ENCODE assay signal across 8 cellular contexts in genomic region chr9:96218821-96219614, GRCh38.
DNase-seq lines count a peak whose midpoint lies in the region; FAIRE-seq and TF ChIP-seq lines count a peak whose summit lies in the region.

No MANE protein-coding gene starts in this region.

- H3K36me3 ChIP-seq in left ventricle myocardium inferior: no peaks in the 10 kb centered on the region
- H3K36me3 ChIP-seq in skeletal muscle tissue (ENCODE audit: control insufficient read depth in 3 of 3, insufficient read depth in 3 of 3, low read length in 3 of 3): no peaks in the 10 kb centered on the region
- H3K36me3 ChIP-seq in SJCRH30: no peaks in the 10 kb centered on the region

- TF ChIP-seq POLR2A in GM12892 (IDR thresholded peaks at IDR 0.05; ENCODE audit: low read depth, low read length): no peak

- intact Hi-C loops in left ventricle myocardium inferior (cut with micrococcal nuclease): loop anchor here (10.0 kb wide), 2 partner anchors 64 to 484 kb away; no protein-coding TSS in a partner anchor

- peak overlapping the region; percentile 71 for H3K27ac ChIP-seq in VCaP
- H3K27ac ChIP-seq in left ventricle myocardium inferior (replicated peaks): no peak overlapping the region
- H3K27ac ChIP-seq in skeletal muscle tissue (ENCODE audit: low read depth, low read length): no peak overlapping the region
- no peak overlapping the region for H3K27ac ChIP-seq in SJCRH30

- FAIRE-seq in GM12892 (lab: Jason Lieb, UNC): no peak

- H3K9ac ChIP-seq in skeletal muscle tissue (ENCODE audit: low read depth in 1 of 3, low read length in 3 of 3): no peak overlapping the region

- in situ Hi-C loops in GM13977 (cut with MboI; ENCODE audit: low pct_unique_long_range_greater_than_20kb, low sequenced_read_pairs, unreplicated experiment): no loop called here

- no peak for TF ChIP-seq CTCF in GM13977 (IDR thresholded peaks at IDR 0.05; ENCODE audit: extremely low read depth, insufficient read depth, missing control alignments)
- TF ChIP-seq CTCF in VCaP (conservative IDR thresholded peaks at IDR 0.05): no peak
- TF ChIP-seq CTCF in left ventricle myocardium inferior (IDR thresholded peaks at IDR 0.05; ENCODE audit: borderline replicate concordance): no peak

- H3K4me1 ChIP-seq in left ventricle myocardium inferior (peaks cover 34% of the 10 kb centered on the region), skeletal muscle tissue (ENCODE audit: control insufficient read depth in 3 of 3, insufficient read depth in 3 of 3, low read length in 3 of 3) (peaks cover 3 to 11% (median 7%) of the 10 kb centered on the region in 3 donors), SJCRH30 (peaks cover 27% of the 10 kb centered on the region)

- H3K27me3 ChIP-seq in left ventricle myocardium inferior (ENCODE audit: low read depth): peaks cover 75% of the 10 kb centered on the region
- H3K27me3 ChIP-seq in skeletal muscle tissue (ENCODE audit: control insufficient read depth in 3 of 3, insufficient read depth in 3 of 3, low read length in 3 of 3): peaks cover 16 to 23% (median 20%) of the 10 kb centered on the region in 3 donors
- H3K27me3 ChIP-seq in SJCRH30: no peaks in the 10 kb centered on the region

- DNase-seq in GM13977 (ENCODE audit: low spot score): peak; percentile 29
- DNase-seq in left ventricle myocardium inferior: no peak
- no peak for DNase-seq in GM12892 (ENCODE audit: insufficient read length)
- DNase-seq in SJCRH30: no peak
- DNase-seq in NCI-H510A treated with DMSO at 0.1 percent for 48 hours (lab: John Stamatoyannopoulos, UW): no peak
- DNase-seq in amniotic stem cell (lab: John Stamatoyannopoulos, UW): no peak

- H3K4me3 ChIP-seq in left ventricle myocardium inferior: peak overlapping the region; percentile 58
- H3K4me3 ChIP-seq in skeletal muscle tissue (ENCODE audit: low read length in 3 of 3): peak overlapping the region in 2 of 3 donors; percentile 27 to 41
- H3K4me3 ChIP-seq in SJCRH30: no peak overlapping the region

- H3K9me3 ChIP-seq in left ventricle myocardium inferior (replicated peaks) (peaks cover 2% of the 10 kb centered on the region), skeletal muscle tissue (ENCODE audit: control insufficient read depth in 3 of 3, low read length in 3 of 3) (peaks cover 0 to 2% (median 0%) of the 10 kb centered on the region in 3 donors), SJCRH30 (replicated peaks) (no peaks in the 10 kb centered on the region)
